8 cellular contexts compared by ENCODE assay signal in the genomic region with DNA sequence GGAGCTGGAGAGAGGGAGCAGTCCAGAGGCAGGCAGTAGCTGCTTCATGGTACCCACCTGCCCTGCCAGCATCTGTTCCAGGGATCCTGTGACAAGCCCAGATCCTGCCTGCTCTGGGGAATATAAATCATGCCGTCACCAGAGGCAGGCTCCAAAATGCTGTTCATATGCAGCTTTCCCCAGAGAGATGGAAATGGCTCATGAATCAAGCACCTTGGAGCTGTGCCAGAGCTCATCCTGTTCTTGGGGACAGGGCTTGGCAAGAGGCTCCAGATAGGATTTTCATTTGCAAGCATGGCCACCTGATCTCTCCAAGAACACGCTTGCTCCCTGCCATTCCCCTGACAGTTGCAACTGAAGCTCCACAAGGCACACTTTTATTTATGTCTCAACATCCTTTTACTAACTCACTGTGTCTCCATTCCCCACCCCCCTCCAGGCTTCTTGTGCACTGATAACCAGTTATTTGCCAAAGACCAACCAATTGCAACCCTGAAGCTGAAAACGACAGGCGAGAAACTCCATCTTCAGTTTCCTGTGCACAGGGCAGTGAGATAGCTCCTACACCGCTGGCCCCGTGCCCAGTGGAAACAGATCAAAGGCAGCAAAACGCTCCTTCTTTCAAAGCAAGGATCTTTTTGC.
A peak's percentile ranks its signal among the peaks of the same experiment; 100 is the strongest.
DNase-seq lines count a peak whose midpoint lies in the region; ATAC-seq and TF ChIP-seq lines count a peak whose summit lies in the region.

No MANE protein-coding gene starts in this region.

- peaks cover 44% of the 10 kb centered on the region for H3K4me1 Mint-ChIP-seq in endothelial cell (ENCODE audit: unreplicated experiment)
- peaks cover 3 to 27% (median 16%) of the 10 kb centered on the region in 7 donors for H3K4me1 Mint-ChIP-seq in naive thymus-derived CD4-positive, alpha-beta T cell

- POLR2A ChIA-PET in HCT116 (lab: Charles Lee): no interaction called here
- POLR2A ChIA-PET in naive thymus-derived CD4-positive, alpha-beta T cell (lab: Charles Lee): no interaction called here

- no peak for DNase-seq in HCT116 (ENCODE audit: low read depth, low spot score)
- peak; percentile 98 to 100 for DNase-seq in NCI-H446 (lab: John Stamatoyannopoulos, UW)
- DNase-seq in endothelial cell (ENCODE audit: low spot score): no peak
- DNase-seq in naive thymus-derived CD4-positive, alpha-beta T cell: peak in 7 of 9 donors; percentile 17 to 67 (median 51)
- DNase-seq in WERI-Rb-1: no peak

- H3K36me3 Mint-ChIP-seq in endothelial cell (ENCODE audit: low read depth, unreplicated experiment): peaks cover 5% of the 10 kb centered on the region
- H3K36me3 Mint-ChIP-seq in naive thymus-derived CD4-positive, alpha-beta T cell: peaks cover 0 to 5% (median 0%) of the 10 kb centered on the region in 5 donors

- H3K9me3 Mint-ChIP-seq in endothelial cell (ENCODE audit: unreplicated experiment): no peaks in the 10 kb centered on the region
- peaks cover 0 to 6% (median 1%) of the 10 kb centered on the region in 11 donors for H3K9me3 Mint-ChIP-seq in naive thymus-derived CD4-positive, alpha-beta T cell

- H3K4me1 ChIP-seq in HCT116 (ENCODE audit: control insufficient read depth in 1 of 2, insufficient read depth in 2 of 2, low read length in 2 of 2): no peaks in the 10 kb centered on the region
- H3K4me1 ChIP-seq in naive thymus-derived CD4-positive, alpha-beta T cell (ENCODE audit: control insufficient read depth in 2 of 2, insufficient read depth in 2 of 2, low read length in 2 of 2): peaks cover 0 to 8% of the 10 kb centered on the region in 2 donors

- H4K20me1 ChIP-seq in HCT116 (ENCODE audit: insufficient read depth): no peaks in the 10 kb centered on the region

- H3K4me3 ChIP-seq in HCT116 (replicated peaks in 1 of 2; ENCODE audit: low read depth in 1 of 2, low read length in 2 of 2): no peak overlapping the region
- no peak overlapping the region for H3K4me3 ChIP-seq in naive thymus-derived CD4-positive, alpha-beta T cell (ENCODE audit: low read length)
- no peak overlapping the region for H3K4me3 ChIP-seq in WERI-Rb-1 (ENCODE audit: low read depth, low read length)

- TF ChIP-seq CTCF in HCT116 (IDR thresholded peaks at IDR 0.05 in 2 of 3, conservative IDR thresholded peaks at IDR 0.05 in 1 of 3; ENCODE audit: borderline replicate concordance in 1 of 3, insufficient read depth in 1 of 3, low read depth in 2 of 3, low read length in 2 of 3) (no peak), endothelial cell (IDR thresholded peaks at IDR 0.05; ENCODE audit: unreplicated experiment) (no peak), WERI-Rb-1 (IDR thresholded peaks at IDR 0.05; ENCODE audit: low read depth, low read length) (no peak)

- H3K9ac ChIP-seq in HCT116 (ENCODE audit: low read length): no peak overlapping the region

- ATAC-seq in HCT116 (no peak), HG03354 (IDR thresholded peaks at IDR 0.05; ENCODE audit: poor library complexity, severe bottlenecking, unreplicated experiment) (no peak), GM18861 (IDR thresholded peaks at IDR 0.05; ENCODE audit: unreplicated experiment) (no peak), GM19463 (IDR thresholded peaks at IDR 0.05; ENCODE audit: unreplicated experiment) (no peak)
- peak; percentile 34 for ATAC-seq in naive thymus-derived CD4-positive, alpha-beta T cell

- no peak for TF ChIP-seq POLR2A in HCT116 (IDR thresholded peaks at IDR 0.05; ENCODE audit: borderline replicate concordance, extremely low read depth, insufficient read depth, insufficient read length)

- no peak overlapping the region for H2AFZ ChIP-seq in HCT116 (ENCODE audit: low read depth, low read length, poor library complexity, severe bottlenecking)

- H3K4me3 Mint-ChIP-seq in endothelial cell (ENCODE audit: unreplicated experiment): no peak overlapping the region
- H3K4me3 Mint-ChIP-seq in naive thymus-derived CD4-positive, alpha-beta T cell: peak overlapping the region in 6 of 10 donors; percentile 9 to 58 (median 36)

- H3K9me3 ChIP-seq in HCT116 (ENCODE audit: control insufficient read depth in 1 of 2, insufficient read depth in 1 of 2, low read depth in 1 of 2, low read length in 2 of 2): no peaks in the 10 kb centered on the region
- no peaks in the 10 kb centered on the region for H3K9me3 ChIP-seq in naive thymus-derived CD4-positive, alpha-beta T cell (ENCODE audit: control insufficient read depth in 2 of 3, low read length in 3 of 3)
- H3K9me3 ChIP-seq in WERI-Rb-1 (ENCODE audit: severe bottlenecking): no peaks in the 10 kb centered on the region

- CTCF ChIA-PET in HCT116 (lab: Charles Lee): interaction anchor here (1.0 kb wide), 1 partner anchor 15 kb away, joined by 3 read pairs; no protein-coding TSS in a partner anchor
- CTCF ChIA-PET in naive thymus-derived CD4-positive, alpha-beta T cell (lab: Charles Lee): no interaction called here

- no peak overlapping the region for H3K4me2 ChIP-seq in HCT116 (ENCODE audit: low read length)

- no peaks in the 10 kb centered on the region for H3K36me3 ChIP-seq in HCT116 (ENCODE audit: control insufficient read depth in 1 of 2, insufficient read depth in 2 of 2, low read length in 2 of 2)
- H3K36me3 ChIP-seq in naive thymus-derived CD4-positive, alpha-beta T cell (ENCODE audit: control insufficient read depth in 2 of 3, insufficient read depth in 3 of 3, low read length in 3 of 3): no peaks in the 10 kb centered on the region
- H3K36me3 ChIP-seq in WERI-Rb-1: no peaks in the 10 kb centered on the region; the same call in 1 of the 2 replicates

- intact Hi-C loops in HCT116 (cut with micrococcal nuclease): no loop called here
- intact Hi-C loops in naive thymus-derived CD4-positive, alpha-beta T cell (cut with micrococcal nuclease): no loop called here

- H3K79me2 ChIP-seq in HCT116 (ENCODE audit: insufficient read depth, low read length): no peaks in the 10 kb centered on the region

- no peaks in the 10 kb centered on the region for H3K9me2 ChIP-seq in HCT116 (ENCODE audit: insufficient read depth)

- H3K27me3 Mint-ChIP-seq in endothelial cell (ENCODE audit: unreplicated experiment): peaks cover 5% of the 10 kb centered on the region
- peaks cover 0 to 8% (median 4%) of the 10 kb centered on the region in 5 donors for H3K27me3 Mint-ChIP-seq in naive thymus-derived CD4-positive, alpha-beta T cell

- H3K27ac Mint-ChIP-seq in endothelial cell (ENCODE audit: unreplicated experiment): peak overlapping the region; percentile 36
- H3K27ac Mint-ChIP-seq in naive thymus-derived CD4-positive, alpha-beta T cell: peak overlapping the region in 2 of 9 donors; percentile 25 to 76

- BruUV-seq in HCT116 (replicated peaks; lab: Mats Ljungman, UMichigan): no TSS peak

- H3K27me3 ChIP-seq in HCT116 (ENCODE audit: insufficient read depth, low read length) (peaks cover 11% of the 10 kb centered on the region; the same call in 1 of the 2 replicates), WERI-Rb-1 (ENCODE audit: insufficient read depth, low read depth, severe bottlenecking) (no peaks in the 10 kb centered on the region)
- H3K27me3 ChIP-seq in naive thymus-derived CD4-positive, alpha-beta T cell (ENCODE audit: control insufficient read depth in 2 of 2, insufficient read depth in 2 of 2, low read length in 2 of 2): no peaks in the 10 kb centered on the region

- no peak for TF ChIP-seq RAD21 in HCT116 (IDR thresholded peaks at IDR 0.05; ENCODE audit: low read depth)

- RAD21 ChIA-PET in HCT116 (lab: Charles Lee; ENCODE audit: low non-redundant PET in 1 of 2, low total read pairs in 2 of 2, uncharacterized antibody in 2 of 2, unreplicated experiment in 2 of 2): no interaction called here

- H3K27ac ChIP-seq in HCT116 (ENCODE audit: low read depth, low read length): no peak overlapping the region
- H3K27ac ChIP-seq in naive thymus-derived CD4-positive, alpha-beta T cell (ENCODE audit: low read depth, low read length): no peak overlapping the region
- no peak overlapping the region for H3K27ac ChIP-seq in WERI-Rb-1

TF ChIP-seq in HCT116, 20 proteins besides CTCF, POLR2A, EP300 and RAD21:
- TF ChIP-seq TCF7L2 (IDR thresholded peaks at IDR 0.05; ENCODE audit: borderline replicate concordance, extremely low read depth, insufficient read depth, insufficient read length): peak; percentile 15
- TF ChIP-seq EZH2 (IDR thresholded peaks at IDR 0.05): no peak

Comparison
In these comparisons a context has a peak if more than half of its experiments do, and no peak if none do; other contexts are left out.
1. DNase-seq: peak in NCI-H446 (2 of 2) and naive thymus-derived CD4-positive, alpha-beta T cell (7 of 9); none in HCT116 (single experiment), endothelial cell (single experiment) and WERI-Rb-1 (single experiment).